In the genomic region with DNA sequence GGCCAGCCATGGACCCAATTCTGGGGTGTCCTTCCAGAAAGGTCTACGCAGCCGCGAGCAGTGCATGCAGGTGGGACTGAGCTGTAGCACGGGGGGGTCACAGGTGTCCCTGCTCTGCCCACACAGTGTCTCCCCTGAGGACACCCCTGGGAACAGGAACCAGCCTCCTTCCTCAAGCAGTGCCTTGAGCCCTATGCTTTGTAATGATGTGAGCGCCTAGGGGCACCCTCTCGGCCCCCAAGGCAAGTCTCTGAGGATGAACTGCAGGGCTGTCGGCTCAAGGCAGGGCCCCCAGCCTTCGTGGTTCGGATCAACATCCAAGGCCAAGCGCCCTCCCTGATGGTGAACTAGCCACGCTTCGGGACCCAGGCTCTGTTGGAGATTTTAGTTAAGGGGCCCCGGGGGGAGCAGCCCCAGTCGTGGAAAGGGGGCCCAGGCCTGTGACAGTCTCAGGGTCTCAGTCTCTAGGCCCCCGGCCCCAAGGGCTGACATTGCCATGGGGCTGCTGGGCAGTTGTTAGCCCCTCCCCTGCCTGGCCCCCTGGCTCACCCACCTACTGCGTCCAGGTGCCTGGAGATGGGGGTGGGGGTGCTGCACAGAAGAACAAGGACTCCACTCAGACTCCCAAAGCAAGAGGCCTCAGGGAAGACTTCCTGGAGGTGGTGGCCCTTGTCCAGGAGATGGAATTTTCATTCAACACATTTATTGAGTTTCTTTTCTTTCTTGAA, we compare ENCODE assay signal across 21 cellular contexts. TPM values are rescaled to one million over a fixed set of nuclear protein-coding genes. Genes with fewer than 3 reads are reported as not detected.
DNase-seq lines count a peak whose midpoint lies in the region; ATAC-seq and TF ChIP-seq lines count a peak whose summit lies in the region.
"Had no signal": no experiment of that assay in that cellular context is flagged by ENCODE, and none has a peak within 500 bp of the region (broad histone marks: within the 10 kb centered on the region; RNA-seq: fewer than 3 reads in every experiment).

No MANE protein-coding gene starts in this region.

- no peak overlapping the region for H2AK5ac ChIP-seq in IMR-90 (ENCODE audit: low read depth, low read length)
- H2AK5ac ChIP-seq in trophoblast cell (ENCODE audit: low read length) = no peak overlapping the region
- no peak overlapping the region for H2AK5ac ChIP-seq in mesenchymal stem cell (ENCODE audit: low read length, severe bottlenecking)

- H3K4me1 Mint-ChIP-seq in activated CD4-positive, alpha-beta memory T cell treated with anti-CD3 and anti-CD28 coated beads, Interleukin-2, amount 10 ng/mL, durations not matched to agents 7 days and 5 days = peaks cover 41% of the 10 kb centered on the region
- peaks cover 38% of the 10 kb centered on the region for H3K4me1 Mint-ChIP-seq in activated CD4-positive, alpha-beta memory T cell treated with anti-CD3 and anti-CD28 coated beads for 36 hours (ENCODE audit: low read depth)
- peaks cover 84% of the 10 kb centered on the region for H3K4me1 Mint-ChIP-seq in activated B cell treated with CpG ODN at 0.5 μM for 24 hours

- H3K27me3 ChIP-seq in IMR-90 (ENCODE audit: control insufficient read depth, insufficient read depth, low read length) (peaks cover 27% of the 10 kb centered on the region), trophoblast cell (ENCODE audit: insufficient read depth, low read length) (peaks cover 3% of the 10 kb centered on the region), mesenchymal stem cell (ENCODE audit: control insufficient read depth in 1 of 2, insufficient read depth in 1 of 2, low read length in 2 of 2) (peaks cover 26 to 53% of the 10 kb centered on the region in 2 experiments)

- peaks cover 35% of the 10 kb centered on the region for H3K27me3 Mint-ChIP-seq in activated CD4-positive, alpha-beta memory T cell treated with anti-CD3 and anti-CD28 coated beads, Interleukin-2, amount 10 ng/mL, durations not matched to agents 7 days and 5 days
- peaks cover 23% of the 10 kb centered on the region for H3K27me3 Mint-ChIP-seq in activated CD4-positive, alpha-beta memory T cell treated with anti-CD3 and anti-CD28 coated beads for 36 hours
- H3K27me3 Mint-ChIP-seq in activated B cell treated with CpG ODN at 0.5 μM for 24 hours = no peaks in the 10 kb centered on the region

- H3K14ac ChIP-seq in IMR-90 (replicated peaks; ENCODE audit: low read depth, low read length) (no peak overlapping the region), trophoblast cell (ENCODE audit: low read length) (no peak overlapping the region), mesenchymal stem cell (ENCODE audit: low read length in 2 of 2) (no peak overlapping the region)

- H4K8ac ChIP-seq in IMR-90 (ENCODE audit: low read depth in 2 of 2, low read length in 2 of 2) = no peak overlapping the region
- no peak overlapping the region for H4K8ac ChIP-seq in trophoblast cell (ENCODE audit: low read depth, low read length)
- H4K8ac ChIP-seq in mesenchymal stem cell (ENCODE audit: low read length) = no peak overlapping the region

- 77% methylated on average over 5 of the region's 16 CpGs; no CpG with 5 or more reads in 1 of the 2 experiments for WGBS in IMR-90 (ENCODE audit: extremely low coverage in 2 of 2, insufficient read length in 1 of 2), 2 experiments
- no CpG with 5 or more reads among the region's 16 CpGs for WGBS in trophoblast cell (ENCODE audit: extremely low coverage, insufficient coverage, insufficient read length)
- WGBS in mesenchymal stem cell = 82% methylated on average over 16 of the region's 16 CpGs

- no peak overlapping the region for H2BK12ac ChIP-seq in trophoblast cell (ENCODE audit: low read length)
- no peak overlapping the region for H2BK12ac ChIP-seq in mesenchymal stem cell (ENCODE audit: low read length in 2 of 2)

- H3K36me3 ChIP-seq in IMR-90 (ENCODE audit: control insufficient read depth, insufficient read depth, low read length) (peaks cover 3% of the 10 kb centered on the region), trophoblast cell (ENCODE audit: control insufficient read depth in 1 of 2, insufficient read depth in 2 of 2, low read length in 2 of 2) (peaks cover 13 to 21% of the 10 kb centered on the region in 2 experiments), mesenchymal stem cell (ENCODE audit: control insufficient read depth in 1 of 2, insufficient read depth in 2 of 2, low read depth in 1 of 2, low read length in 2 of 2) (peaks cover 0 to 33% of the 10 kb centered on the region in 2 experiments)
- H3K36me3 ChIP-seq: upper lobe of right lung had no signal

- no peak overlapping the region for H2BK120ac ChIP-seq in IMR-90 (ENCODE audit: low read depth, low read length)
- no peak overlapping the region for H2BK120ac ChIP-seq in trophoblast cell (ENCODE audit: insufficient read depth, low read length, poor library complexity)
- no peak overlapping the region for H2BK120ac ChIP-seq in mesenchymal stem cell (ENCODE audit: low read depth, low read length)

- TF ChIP-seq POLR2A in IMR-90 (IDR thresholded peaks at IDR 0.05; ENCODE audit: low read depth, low read length) = no peak

- H3K9ac ChIP-seq in IMR-90 (ENCODE audit: low read depth, low read length) (no peak overlapping the region), trophoblast cell (ENCODE audit: low read length) (no peak overlapping the region), mesenchymal stem cell (ENCODE audit: low read length) (no peak overlapping the region)

- H3K18ac ChIP-seq in IMR-90 (ENCODE audit: low read depth, low read length) (no peak overlapping the region), trophoblast cell (ENCODE audit: low read length) (no peak overlapping the region), mesenchymal stem cell (ENCODE audit: low read depth in 1 of 2, low read length in 2 of 2) (no peak overlapping the region)

- peaks cover 30% of the 10 kb centered on the region for H3K36me3 Mint-ChIP-seq in activated CD4-positive, alpha-beta memory T cell treated with anti-CD3 and anti-CD28 coated beads, Interleukin-2, amount 10 ng/mL, durations not matched to agents 7 days and 5 days (ENCODE audit: low read depth)
- peaks cover 6% of the 10 kb centered on the region for H3K36me3 Mint-ChIP-seq in activated CD4-positive, alpha-beta memory T cell treated with anti-CD3 and anti-CD28 coated beads for 36 hours
- H3K36me3 Mint-ChIP-seq in activated B cell treated with CpG ODN at 0.5 μM for 24 hours (ENCODE audit: low read depth) = peaks cover 30% of the 10 kb centered on the region

- H2BK15ac ChIP-seq in IMR-90 (ENCODE audit: low read depth, low read length) (no peak overlapping the region), mesenchymal stem cell (ENCODE audit: low read depth, poor library complexity, severe bottlenecking) (no peak overlapping the region)

- CTCF ChIA-PET in activated CD4-positive, alpha-beta memory T cell treated with anti-CD3 and anti-CD28 coated beads, Interleukin-2, amount 10 ng/mL, durations not matched to agents 7 days and 5 days (lab: Charles Lee) = no interaction called here
- CTCF ChIA-PET in activated CD4-positive, alpha-beta memory T cell treated with anti-CD3 and anti-CD28 coated beads for 36 hours (lab: Charles Lee) = no interaction called here
- CTCF ChIA-PET in IMR-90 (lab: Yijun Ruan, JAX) (no interaction called here), activated B cell treated with CpG ODN at 0.5 μM for 24 hours (lab: Charles Lee) (no interaction called here)

- no peak overlapping the region for H2BK20ac ChIP-seq in IMR-90 (ENCODE audit: low read depth, low read length)

- H2BK5ac ChIP-seq in IMR-90 (ENCODE audit: low read depth, low read length, poor library complexity, severe bottlenecking) (no peak overlapping the region), trophoblast cell (ENCODE audit: low read depth, low read length, poor library complexity) (no peak overlapping the region), mesenchymal stem cell (ENCODE audit: low read depth, low read length, poor library complexity, severe bottlenecking) (no peak overlapping the region)

- H3K27ac ChIP-seq in IMR-90 (ENCODE audit: insufficient read depth, low read length) (no peak overlapping the region), trophoblast cell (ENCODE audit: low read depth, low read length) (no peak overlapping the region), mesenchymal stem cell (ENCODE audit: low read length, poor library complexity, severe bottlenecking) (no peak overlapping the region)
- H3K27ac ChIP-seq: upper lobe of right lung had no signal

- H2AFZ ChIP-seq in IMR-90 (replicated peaks; ENCODE audit: low read length, poor library complexity) (no peak overlapping the region), trophoblast cell (ENCODE audit: insufficient read depth, low read length, poor library complexity) (no peak overlapping the region), mesenchymal stem cell (ENCODE audit: low read depth, low read length) (no peak overlapping the region)

- dilution Hi-C loops in IMR-90 (cut with HindIII; ENCODE audit: low sequenced_read_pairs, unreplicated experiment) = no loop called here

- H3K4me3 Mint-ChIP-seq in activated CD4-positive, alpha-beta memory T cell treated with anti-CD3 and anti-CD28 coated beads, Interleukin-2, amount 10 ng/mL, durations not matched to agents 7 days and 5 days = no peak overlapping the region
- H3K4me3 Mint-ChIP-seq in activated CD4-positive, alpha-beta memory T cell treated with anti-CD3 and anti-CD28 coated beads for 36 hours = no peak overlapping the region
- H3K4me3 Mint-ChIP-seq in activated B cell treated with CpG ODN at 0.5 μM for 24 hours = peak overlapping the region; percentile 67
- H3K4me3 Mint-ChIP-seq: stimulated activated naive CD8-positive, alpha-beta T cell treated with anti-CD3 and anti-CD28 coated beads, Interleukin-15, Interleukin-2, amounts not matched to agents 100 ng/mL and 50 ng/mL, for 24 hours had no signal

- peak overlapping the region; percentile 30 for H3K27ac Mint-ChIP-seq in activated CD4-positive, alpha-beta memory T cell treated with anti-CD3 and anti-CD28 coated beads, Interleukin-2, amount 10 ng/mL, durations not matched to agents 7 days and 5 days
- H3K27ac Mint-ChIP-seq in activated CD4-positive, alpha-beta memory T cell treated with anti-CD3 and anti-CD28 coated beads for 36 hours = no peak overlapping the region
- H3K27ac Mint-ChIP-seq in activated B cell treated with CpG ODN at 0.5 μM for 24 hours = peak overlapping the region; percentile 54
- H3K27ac Mint-ChIP-seq: activated T-helper 2 cell treated with anti-CD3 and anti-CD28 coated beads, Interferon-gamma antibody, Interleukin-2, Interleukin-4, amounts not matched to agents 10 μg/mL and 5 μg/mL and 100 μg/mL, durations not matched to agents 14 hours and 24 hours and 36 hours; stimulated activated naive CD8-positive, alpha-beta T cell treated with anti-CD3 and anti-CD28 coated beads, Interleukin-15, Interleukin-2, amounts not matched to agents 100 ng/mL and 50 ng/mL, for 24 hours had no signal

- H3K4me2 ChIP-seq in IMR-90 (ENCODE audit: low read depth, low read length) (no peak overlapping the region), trophoblast cell (ENCODE audit: low read length) (no peak overlapping the region), mesenchymal stem cell (ENCODE audit: low read length, poor library complexity, severe bottlenecking) (no peak overlapping the region)

- H3K9me1 ChIP-seq in IMR-90 (ENCODE audit: insufficient read depth, low read length) = peaks cover 2% of the 10 kb centered on the region; the same call in 1 of the 2 replicates

- peaks cover 2% of the 10 kb centered on the region for H3K4me1 ChIP-seq in IMR-90 (ENCODE audit: control insufficient read depth, insufficient read depth, low read length)
- peaks cover 0 to 2% of the 10 kb centered on the region in 2 experiments for H3K4me1 ChIP-seq in trophoblast cell (ENCODE audit: control insufficient read depth in 1 of 2, insufficient read depth in 2 of 2, low read length in 2 of 2)
- peaks cover 6% of the 10 kb centered on the region for H3K4me1 ChIP-seq in mesenchymal stem cell (ENCODE audit: control insufficient read depth, insufficient read depth, low read depth, low read length)
- H3K4me1 ChIP-seq: upper lobe of right lung had no signal

- ATAC-seq in IMR-90 (ENCODE audit: low read depth) = no peak
- peak; percentile 26 for ATAC-seq in activated B cell treated with CpG ODN at 0.5 μM for 24 hours (ENCODE audit: low read depth)
- ATAC-seq: PC-3, upper lobe of right lung had no signal

- no peak overlapping the region for H3K23ac ChIP-seq in IMR-90 (ENCODE audit: low read depth, low read length)
- H3K23ac ChIP-seq in trophoblast cell (ENCODE audit: low read length) = no peak overlapping the region
- H3K23ac ChIP-seq in mesenchymal stem cell (ENCODE audit: low read length in 2 of 2) = no peak overlapping the region

- H3K79me2 ChIP-seq in trophoblast cell (ENCODE audit: control insufficient read depth, insufficient read depth, low read length, poor library complexity) = no peaks in the 10 kb centered on the region

- no peak overlapping the region for H4K91ac ChIP-seq in IMR-90 (ENCODE audit: insufficient read depth, low read depth, low read length)
- H4K91ac ChIP-seq in trophoblast cell (ENCODE audit: low read depth, low read length) = peak overlapping the region; percentile 15
- no peak overlapping the region for H4K91ac ChIP-seq in mesenchymal stem cell (ENCODE audit: low read length)

- peaks cover 8% of the 10 kb centered on the region; the same call in 1 of the 2 replicates for H4K20me1 ChIP-seq in IMR-90 (ENCODE audit: insufficient read depth, low read length)

- TF ChIP-seq CTCF in IMR-90 (conservative IDR thresholded peaks at IDR 0.05; ENCODE audit: low read depth, low read length) (no peak), activated B cell treated with CpG ODN at 0.5 μM for 24 hours (IDR thresholded peaks at IDR 0.05) (no peak), foreskin fibroblast (IDR thresholded peaks at IDR 0.05; ENCODE audit: low read depth, low read length) (no peak)

- H3K79me1 ChIP-seq in IMR-90 (ENCODE audit: low read depth in 1 of 2, low read length in 2 of 2) = no peaks in the 10 kb centered on the region
- H3K79me1 ChIP-seq in trophoblast cell (ENCODE audit: low read length) = peaks cover 2% of the 10 kb centered on the region
- H3K79me1 ChIP-seq in mesenchymal stem cell (replicated peaks; ENCODE audit: low read length, poor library complexity, severe bottlenecking) = peaks cover 6% of the 10 kb centered on the region

- POLR2A ChIA-PET in activated CD4-positive, alpha-beta memory T cell treated with anti-CD3 and anti-CD28 coated beads, Interleukin-2, amount 10 ng/mL, durations not matched to agents 7 days and 5 days (lab: Charles Lee) = interaction anchor here (1.0 to 4.1 kb wide), 3 partner anchors 9 to 20 kb away, joined by 3 to 34 read pairs (median 4); a partner anchor contains a TSS
- POLR2A ChIA-PET in activated CD4-positive, alpha-beta memory T cell treated with anti-CD3 and anti-CD28 coated beads for 36 hours (lab: Charles Lee) = no interaction called here
- POLR2A ChIA-PET in IMR-90 (lab: Charles Lee; ENCODE audit: unreplicated experiment) = no interaction called here
- POLR2A ChIA-PET in activated B cell treated with CpG ODN at 0.5 μM for 24 hours (lab: Charles Lee) = interaction anchor here (1.8 to 5.7 kb wide), 3 partner anchors 9 to 44 kb away, joined by 8 to 102 read pairs (median 9); a partner anchor contains a TSS

- peak overlapping the region; percentile 72 for H2AK9ac ChIP-seq in IMR-90 (replicated peaks; ENCODE audit: low read depth, low read length, poor library complexity)

- DNase-seq in activated CD4-positive, alpha-beta memory T cell treated with anti-CD3 and anti-CD28 coated beads, Interleukin-2, amount 10 ng/mL, durations not matched to agents 7 days and 5 days = no peak
- DNase-seq in activated CD4-positive, alpha-beta memory T cell treated with anti-CD3 and anti-CD28 coated beads for 36 hours = no peak
- DNase-seq in IMR-90 (no peak), activated B cell treated with CpG ODN at 0.5 μM for 24 hours (no peak), trophoblast cell (no peak), mesenchymal stem cell (no peak), foreskin fibroblast (no peak), epidermal melanocyte (ENCODE audit: insufficient read length, low spot score) (no peak)
- DNase-seq: amygdala; central memory CD4-positive, alpha-beta T cell; effector CD4-positive, alpha-beta T cell; islet precursor cell; MM.1S; NCI-H2081; NCI-H524 treated with DMSO at 0.1 percent for 48 hours; PC-3; upper lobe of right lung had no signal

- no peaks in the 10 kb centered on the region for H3K9me3 Mint-ChIP-seq in activated CD4-positive, alpha-beta memory T cell treated with anti-CD3 and anti-CD28 coated beads, Interleukin-2, amount 10 ng/mL, durations not matched to agents 7 days and 5 days
- peaks cover 3% of the 10 kb centered on the region for H3K9me3 Mint-ChIP-seq in activated CD4-positive, alpha-beta memory T cell treated with anti-CD3 and anti-CD28 coated beads for 36 hours
- H3K9me3 Mint-ChIP-seq in activated B cell treated with CpG ODN at 0.5 μM for 24 hours = no peaks in the 10 kb centered on the region
- H3K9me3 Mint-ChIP-seq: activated T-helper 2 cell treated with anti-CD3 and anti-CD28 coated beads, Interferon-gamma antibody, Interleukin-2, Interleukin-4, amounts not matched to agents 10 μg/mL and 5 μg/mL and 100 μg/mL, durations not matched to agents 14 hours and 24 hours and 36 hours; stimulated activated naive CD8-positive, alpha-beta T cell treated with anti-CD3 and anti-CD28 coated beads, Interleukin-15, Interleukin-2, amounts not matched to agents 100 ng/mL and 50 ng/mL, for 24 hours had no signal

- no peak overlapping the region for H4K12ac ChIP-seq in trophoblast cell (ENCODE audit: low read depth, low read length)

- H3K4ac ChIP-seq in IMR-90 (ENCODE audit: low read depth, low read length) = no peak overlapping the region
- H3K4ac ChIP-seq in trophoblast cell (ENCODE audit: low read depth, low read length) = no peak overlapping the region
- no peak overlapping the region for H3K4ac ChIP-seq in mesenchymal stem cell (ENCODE audit: low read depth in 1 of 2, low read length in 2 of 2)

- H3K9me3 ChIP-seq in IMR-90 (ENCODE audit: control insufficient read depth, insufficient read depth, low read length) (no peaks in the 10 kb centered on the region), trophoblast cell (ENCODE audit: insufficient read depth, low read depth, low read length) (peaks cover 7% of the 10 kb centered on the region), mesenchymal stem cell (ENCODE audit: control insufficient read depth, low read length) (no peaks in the 10 kb centered on the region)
- H3K9me3 ChIP-seq: upper lobe of right lung had no signal

- H4K5ac ChIP-seq in IMR-90 (ENCODE audit: low read depth, low read length) = no peak overlapping the region

- H3K56ac ChIP-seq in IMR-90 (ENCODE audit: extremely low read depth, insufficient read depth, low read length) = no peak overlapping the region

- in situ Hi-C loops in IMR-90 (cut with MboI; ENCODE audit: low sequenced_read_pairs) = no loop called here

- no peak overlapping the region for H3K4me3 ChIP-seq in IMR-90 (ENCODE audit: insufficient read depth, low read depth, low read length)
- no peak overlapping the region for H3K4me3 ChIP-seq in trophoblast cell (ENCODE audit: low read depth, low read length)
- no peak overlapping the region for H3K4me3 ChIP-seq in mesenchymal stem cell (ENCODE audit: insufficient read depth in 1 of 2, low read depth in 1 of 2, low read length in 2 of 2)
- no peak overlapping the region for H3K4me3 ChIP-seq in foreskin fibroblast (ENCODE audit: low read depth in 1 of 2, low read length in 2 of 2)
- H3K4me3 ChIP-seq: upper lobe of right lung had no signal

- BruUV-seq in IMR-90 (replicated peaks; lab: Mats Ljungman, UMichigan) = no TSS peak

- TF ChIP-seq RAD21 in IMR-90 (IDR thresholded peaks at IDR 0.05; ENCODE audit: low read length) = no peak

- intact Hi-C loops in activated CD4-positive, alpha-beta memory T cell treated with anti-CD3 and anti-CD28 coated beads for 36 hours (cut with micrococcal nuclease) = no loop called here
- intact Hi-C loops in IMR-90 (cut with micrococcal nuclease) = no loop called here
- intact Hi-C loops in activated B cell treated with CpG ODN at 0.5 μM for 24 hours (cut with micrococcal nuclease) = loop anchor here (1.0 kb wide), 1 partner anchor 11 kb away; a partner anchor contains a TSS

RNA-seq across cellular contexts. Expression of a gene that starts 2.3 kb away (rescaled TPM):
- total RNA-seq in activated CD4-positive, alpha-beta memory T cell treated with anti-CD3 and anti-CD28 coated beads, Interleukin-2, amount 10 ng/mL, durations not matched to agents 7 days and 5 days = under 1 TPM; 0.23 to 0.43 TPM
- under 1 TPM in 1 of 2 experiments, not detected in 1; 0.22 TPM for total RNA-seq in activated CD4-positive, alpha-beta memory T cell treated with anti-CD3 and anti-CD28 coated beads for 36 hours
- not detected in 2 replicates for total RNA-seq in IMR-90 (2012; rRNA removed)
- polyA plus RNA-seq in IMR-90 (2012; rRNA removed) = 0.09 TPM in 1 of 2 replicates, not detected in the other
- 0.12 TPM in 1 of 2 replicates, not detected in the other for polyA plus RNA-seq in IMR-90 (2012; cell fraction: cytosol; rRNA removed)
- polyA plus RNA-seq in IMR-90 (2012; cell fraction: nucleus; rRNA removed; ENCODE audit: low replicate concordance) = 0.71 and 1.6 TPM in 2 replicates
- 0.34 and 0.69 TPM in 2 replicates for total RNA-seq in activated B cell treated with CpG ODN at 0.5 μM for 24 hours
- polyA plus RNA-seq in trophoblast cell (2013) = 0.44 and 0.49 TPM in 2 replicates
- 0.12 TPM for polyA plus RNA-seq in mesenchymal stem cell (2013, experiment 1 of 2)
- polyA plus RNA-seq in mesenchymal stem cell (2013, experiment 2 of 2) = 0.11 TPM
- total RNA-seq: activated T-helper 2 cell treated with anti-CD3 and anti-CD28 coated beads, Interferon-gamma antibody, Interleukin-2, Interleukin-4, amounts not matched to agents 10 μg/mL and 5 μg/mL and 100 μg/mL, durations not matched to agents 14 hours and 24 hours and 36 hours; PC-3; renal cortical epithelial cell; upper lobe of right lung had no signal
- polyA plus RNA-seq: neural cell had no signal

RNA-seq across cellular contexts. Expression of a gene that starts 10.2 kb away (rescaled TPM):
- total RNA-seq in activated CD4-positive, alpha-beta memory T cell treated with anti-CD3 and anti-CD28 coated beads, Interleukin-2, amount 10 ng/mL, durations not matched to agents 7 days and 5 days = 100 to 1,000 TPM; 580 to 588 TPM
- total RNA-seq in activated CD4-positive, alpha-beta memory T cell treated with anti-CD3 and anti-CD28 coated beads for 36 hours = 100 to 1,000 TPM; 262 to 265 TPM
- total RNA-seq in IMR-90 (2012; rRNA removed) (65.6 and 90.5 TPM in 2 replicates), activated B cell treated with CpG ODN at 0.5 μM for 24 hours (432 and 456 TPM in 2 replicates)
- polyA plus RNA-seq in IMR-90 (2012; rRNA removed) = 169 and 228 TPM in 2 replicates
- polyA plus RNA-seq in IMR-90 (2012; cell fraction: cytosol; rRNA removed) = 205 and 351 TPM in 2 replicates
- polyA plus RNA-seq in IMR-90 (2012; cell fraction: nucleus; rRNA removed; ENCODE audit: low replicate concordance) = 119 and 281 TPM in 2 replicates
- 218 TPM in 2 replicates for polyA plus RNA-seq in trophoblast cell (2013)
- 319 TPM for polyA plus RNA-seq in mesenchymal stem cell (2013, experiment 1 of 2)
- polyA plus RNA-seq in mesenchymal stem cell (2013, experiment 2 of 2) = 325 TPM
- total RNA-seq: PC-3 had no signal

RNA-seq across cellular contexts. Expression of a gene that starts 22.2 kb away (rescaled TPM):
- total RNA-seq in activated CD4-positive, alpha-beta memory T cell treated with anti-CD3 and anti-CD28 coated beads, Interleukin-2, amount 10 ng/mL, durations not matched to agents 7 days and 5 days = 100 to 1,000 TPM; 134 to 139 TPM
- total RNA-seq in activated CD4-positive, alpha-beta memory T cell treated with anti-CD3 and anti-CD28 coated beads for 36 hours = 100 to 1,000 TPM; 111 to 113 TPM
- 17.2 and 18.3 TPM in 2 replicates for total RNA-seq in IMR-90 (2012; rRNA removed)
- 28.4 and 33.1 TPM in 2 replicates for polyA plus RNA-seq in IMR-90 (2012; rRNA removed)
- polyA plus RNA-seq in IMR-90 (2012; cell fraction: cytosol; rRNA removed) = 28.1 and 45.4 TPM in 2 replicates
- 63.8 and 197 TPM in 2 replicates for polyA plus RNA-seq in IMR-90 (2012; cell fraction: nucleus; rRNA removed; ENCODE audit: low replicate concordance)
- total RNA-seq in activated B cell treated with CpG ODN at 0.5 μM for 24 hours = 115 and 140 TPM in 2 replicates
- 102 and 109 TPM in 2 replicates for polyA plus RNA-seq in trophoblast cell (2013)
- 120 TPM for polyA plus RNA-seq in mesenchymal stem cell (2013, experiment 1 of 2)
- polyA plus RNA-seq in mesenchymal stem cell (2013, experiment 2 of 2) = 109 TPM

RNA-seq across cellular contexts. Expression of a gene that starts 45.6 kb away (rescaled TPM):
- total RNA-seq in activated CD4-positive, alpha-beta memory T cell treated with anti-CD3 and anti-CD28 coated beads, Interleukin-2, amount 10 ng/mL, durations not matched to agents 7 days and 5 days = 10 to 100 TPM; 16.5 to 16.6 TPM
- total RNA-seq in activated CD4-positive, alpha-beta memory T cell treated with anti-CD3 and anti-CD28 coated beads for 36 hours = 1 to 10 TPM; 5.5 to 5.8 TPM
- not detected in 2 replicates for total RNA-seq in IMR-90 (2012; rRNA removed)
- polyA plus RNA-seq in IMR-90 (2012; rRNA removed) = 0.21 and 0.34 TPM in 2 replicates
- 0.19 and 0.21 TPM in 2 replicates for polyA plus RNA-seq in IMR-90 (2012; cell fraction: cytosol; rRNA removed)
- polyA plus RNA-seq in IMR-90 (2012; cell fraction: nucleus; rRNA removed; ENCODE audit: low replicate concordance) = 0.11 and 0.23 TPM in 2 replicates
- total RNA-seq in activated B cell treated with CpG ODN at 0.5 μM for 24 hours = 1.5 and 2.7 TPM in 2 replicates
- polyA plus RNA-seq in trophoblast cell (2013) = 0.27 and 0.31 TPM in 2 replicates
- polyA plus RNA-seq in mesenchymal stem cell (2013, experiment 1 of 2) = 0.06 TPM
- polyA plus RNA-seq in mesenchymal stem cell (2013, experiment 2 of 2) = 0.10 TPM
- polyA plus RNA-seq: neural cell had no signal

Comparison
In these comparisons a context has a peak if more than half of its experiments do, and no peak if none do; other contexts are left out.
1. POLR2A ChIA-PET loops: an anchor here in activated CD4-positive, alpha-beta memory T cell treated with anti-CD3 and anti-CD28 coated beads, Interleukin-2, amount 10 ng/mL, durations not matched to agents 7 days and 5 days (1.0 to 4.1 kb wide) and activated B cell treated with CpG ODN at 0.5 μM for 24 hours (1.8 to 5.7 kb wide); none called in activated CD4-positive, alpha-beta memory T cell treated with anti-CD3 and anti-CD28 coated beads for 36 hours and IMR-90.